ENCODE assay signal across 11 cellular contexts in genomic region chr13:101455863-101456262, GRCh38. TPM values are rescaled to one million over a fixed set of nuclear protein-coding genes. Genes with fewer than 3 reads are reported as not detected.
DNase-seq lines count a peak whose midpoint lies in the region; ATAC-seq, FAIRE-seq and TF ChIP-seq lines count a peak whose summit lies in the region.
"Had no signal": no experiment of that assay in that cellular context is flagged by ENCODE, and none has a peak within 500 bp of the region (broad histone marks: within the 10 kb centered on the region; RNA-seq: fewer than 3 reads in every experiment).

No MANE protein-coding gene starts in this region.

- no peak for TF ChIP-seq CTCF in astrocyte (IDR thresholded peaks at IDR 0.05; ENCODE audit: insufficient read depth, low read depth, low read length)

- peaks cover 5% of the 10 kb centered on the region for H3K9me3 Mint-ChIP-seq in astrocyte (ENCODE audit: unreplicated experiment)
- no peaks in the 10 kb centered on the region for H3K9me3 Mint-ChIP-seq in activated T-cell treated with anti-CD3 and anti-CD28 coated beads, Interleukin-2, amount 50 U/mL, for 4 hours

- peak overlapping the region; percentile 85 for H3K27ac ChIP-seq in astrocyte (ENCODE audit: low read depth, low read length)

- H2AFZ ChIP-seq in astrocyte (ENCODE audit: low read depth, low read length), result no peak overlapping the region

- FAIRE-seq in astrocyte (lab: Jason Lieb, UNC) (peak; percentile 100), urothelium cell line (lab: Jason Lieb, UNC) (no peak)

- H3K4me3 ChIP-seq in astrocyte (ENCODE audit: insufficient read depth, low read depth, low read length), result no peak overlapping the region

- H3K27me3 Mint-ChIP-seq in astrocyte (ENCODE audit: low read depth, unreplicated experiment), result no peaks in the 10 kb centered on the region
- peaks cover 33% of the 10 kb centered on the region for H3K27me3 Mint-ChIP-seq in activated T-cell treated with anti-CD3 and anti-CD28 coated beads, Interleukin-2, amount 50 U/mL, for 4 hours (ENCODE audit: low read depth)

- no peak for ATAC-seq in activated T-cell treated with anti-CD3 and anti-CD28 coated beads, Interleukin-2, amount 50 U/mL, for 4 hours

- peak overlapping the region; percentile 66 for H3K4me2 ChIP-seq in astrocyte (ENCODE audit: low read length)

- no peaks in the 10 kb centered on the region for H4K20me1 ChIP-seq in astrocyte (ENCODE audit: insufficient read depth, low read length)

- peak overlapping the region; percentile 43 for H3K9ac ChIP-seq in astrocyte (ENCODE audit: low read length)

- H3K36me3 ChIP-seq in astrocyte (ENCODE audit: insufficient read depth, low read length), result no peaks in the 10 kb centered on the region

- DNase-seq in HPDE6-E6E7 (ENCODE audit: extremely low spot score), result peak; percentile 79
- DNase-seq in astrocyte (ENCODE audit: low read depth), result peak; percentile 97
- peak; percentile 16 for DNase-seq in iPS-NIHi7 (ENCODE audit: extremely low spot score)
- DNase-seq in urothelium cell line (ENCODE audit: low spot score), result peak; percentile 48
- DNase-seq in activated T-cell treated with anti-CD3 and anti-CD28 coated beads, Interleukin-2, amount 50 U/mL, for 4 hours, result no peak
- DNase-seq in NAMALWA (ENCODE audit: low spot score), result no peak
- no peak for DNase-seq in NK-92 (lab: John Stamatoyannopoulos, UW; ENCODE audit: unreplicated experiment)
- DNase-seq: amygdala, glutamatergic neuron, NCI-H2171 treated with DMSO at 0.1 percent for 48 hours had no signal

- H3K36me3 Mint-ChIP-seq in astrocyte (ENCODE audit: low read depth, unreplicated experiment), result no peaks in the 10 kb centered on the region
- no peaks in the 10 kb centered on the region for H3K36me3 Mint-ChIP-seq in activated T-cell treated with anti-CD3 and anti-CD28 coated beads, Interleukin-2, amount 50 U/mL, for 4 hours (ENCODE audit: insufficient read depth)

- peaks cover 37% of the 10 kb centered on the region for H3K4me1 Mint-ChIP-seq in astrocyte (ENCODE audit: low read depth, unreplicated experiment)
- H3K4me1 Mint-ChIP-seq in activated T-cell treated with anti-CD3 and anti-CD28 coated beads, Interleukin-2, amount 50 U/mL, for 4 hours (ENCODE audit: low read depth), result peaks cover 3% of the 10 kb centered on the region

- H3K27ac Mint-ChIP-seq in astrocyte (ENCODE audit: unreplicated experiment), result peak overlapping the region; percentile 94

- peaks cover 41% of the 10 kb centered on the region for H3K4me1 ChIP-seq in astrocyte (ENCODE audit: insufficient read depth, low read length)

- H3K79me2 ChIP-seq in astrocyte (ENCODE audit: insufficient read depth, low read length), result no peaks in the 10 kb centered on the region

- no peaks in the 10 kb centered on the region for H3K9me3 ChIP-seq in astrocyte (ENCODE audit: insufficient read depth, low read depth, low read length)

- H3K27me3 ChIP-seq in astrocyte (ENCODE audit: insufficient read depth, low read length), result no peaks in the 10 kb centered on the region

- H3K4me3 Mint-ChIP-seq in astrocyte (ENCODE audit: unreplicated experiment), result no peak overlapping the region
- H3K4me3 Mint-ChIP-seq in activated T-cell treated with anti-CD3 and anti-CD28 coated beads, Interleukin-2, amount 50 U/mL, for 4 hours, result no peak overlapping the region

RNA-seq across cellular contexts. Expression of gene ITGBL1, which starts 3.4 kb away (rescaled TPM):
- 0.14 and 0.22 TPM in 2 replicates for total RNA-seq in astrocyte
- under 1 TPM in 1 of 3 donors, not detected in 2; 0.11 TPM for total RNA-seq in activated T-cell treated with anti-CD3 and anti-CD28 coated beads, Interleukin-2, amount 50 U/mL, for 4 hours
- total RNA-seq: activated CD8-positive, alpha-beta memory T cell treated with anti-CD3 and anti-CD28 coated beads for 36 hours had no signal

RNA-seq across cellular contexts. Expression of gene NALCN, which starts 39.6 kb away (rescaled TPM):
- 1.1 and 2.2 TPM in 2 replicates for total RNA-seq in astrocyte
- not detected for total RNA-seq in activated T-cell treated with anti-CD3 and anti-CD28 coated beads, Interleukin-2, amount 50 U/mL, for 4 hours
- total RNA-seq: activated CD8-positive, alpha-beta memory T cell treated with anti-CD3 and anti-CD28 coated beads for 36 hours had no signal

Comparison
In these comparisons a context has a peak if more than half of its experiments do, and no peak if none do; other contexts are left out.
1. DNase-seq: peak in HPDE6-E6E7 (single experiment), astrocyte (single experiment), iPS-NIHi7 (single experiment) and urothelium cell line (single experiment); none in activated T-cell treated with anti-CD3 and anti-CD28 coated beads, Interleukin-2, amount 50 U/mL, for 4 hours (single experiment), NAMALWA (single experiment) and NK-92 (single experiment).